ENCODE assay signal across 17 cellular contexts in genomic region chr12:64582111-64582510, GRCh38. TPM values are rescaled to one million over a fixed set of nuclear protein-coding genes. Genes with fewer than 3 reads are reported as not detected.
DNase-seq lines count a peak whose midpoint lies in the region; ATAC-seq, FAIRE-seq and TF ChIP-seq lines count a peak whose summit lies in the region.
"Had no signal": no experiment of that assay in that cellular context is flagged by ENCODE, and none has a peak within 500 bp of the region (broad histone marks: within the 10 kb centered on the region; RNA-seq: fewer than 3 reads in every experiment).

No MANE protein-coding gene starts in this region.

- no peak overlapping the region for H2AFZ ChIP-seq in osteoblast (ENCODE audit: low read length)

- no peak for TF ChIP-seq CTCF in osteoblast (IDR thresholded peaks at IDR 0.05; ENCODE audit: extremely low read depth, low read depth, low read length)
- TF ChIP-seq CTCF in kidney (IDR thresholded peaks at IDR 0.05; ENCODE audit: borderline replicate concordance, extremely low read depth, insufficient read depth), result no peak

- H3K9me3 Mint-ChIP-seq in stimulated activated naive CD8-positive, alpha-beta T cell treated with anti-CD3 and anti-CD28 coated beads, Interleukin-15, amount 100 ng/mL, for 72 hours, result no peaks in the 10 kb centered on the region
- H3K9me3 Mint-ChIP-seq in activated T-helper 17 cell treated with anti-CD3 and anti-CD28 coated beads, Interleukin-2, amount 50 U/mL, for 72 hours, result no peaks in the 10 kb centered on the region
- H3K9me3 Mint-ChIP-seq: HFFc6 had no signal

- no peaks in the 10 kb centered on the region for H3K36me3 Mint-ChIP-seq in activated T-helper 17 cell treated with anti-CD3 and anti-CD28 coated beads, Interleukin-2, amount 50 U/mL, for 72 hours (ENCODE audit: low read depth)

- peaks cover 18% of the 10 kb centered on the region for H3K4me1 Mint-ChIP-seq in stimulated activated naive CD8-positive, alpha-beta T cell treated with anti-CD3 and anti-CD28 coated beads, Interleukin-15, amount 100 ng/mL, for 72 hours
- peaks cover 12% of the 10 kb centered on the region for H3K4me1 Mint-ChIP-seq in activated T-helper 17 cell treated with anti-CD3 and anti-CD28 coated beads, Interleukin-2, amount 50 U/mL, for 72 hours

- intact Hi-C loops in kidney (cut with DNase I), result no loop called here

- ATAC-seq in stimulated activated naive CD8-positive, alpha-beta T cell treated with anti-CD3 and anti-CD28 coated beads, Interleukin-15, amount 100 ng/mL, for 72 hours, result no peak
- no peak for ATAC-seq in stimulated activated naive CD8-positive, alpha-beta T cell treated with anti-CD3 and anti-CD28 coated beads, Interleukin-15, Interleukin-2, amounts not matched to agents 100 U/mL and 50 U/mL, for 24 hours
- no peak for ATAC-seq in activated T-helper 17 cell treated with anti-CD3 and anti-CD28 coated beads, Interleukin-2, amount 50 U/mL, for 72 hours (replicated peaks)
- ATAC-seq in GM18498 (IDR thresholded peaks at IDR 0.05; ENCODE audit: unreplicated experiment), result no peak

- H3K27me3 ChIP-seq in osteoblast (ENCODE audit: insufficient read depth, low read length), result peaks cover 17% of the 10 kb centered on the region
- H3K27me3 ChIP-seq: Peyer's patch had no signal

- DNase-seq in stimulated activated naive CD8-positive, alpha-beta T cell treated with anti-CD3 and anti-CD28 coated beads, Interleukin-15, amount 100 ng/mL, for 72 hours, result no peak
- DNase-seq in stimulated activated naive CD8-positive, alpha-beta T cell treated with anti-CD3 and anti-CD28 coated beads, Interleukin-15, Interleukin-2, amounts not matched to agents 100 U/mL and 50 U/mL, for 24 hours, result no peak
- peak; percentile 45 for DNase-seq in osteoblast (ENCODE audit: insufficient read length, low spot score, missing footprints)
- no peak for DNase-seq in activated T-cell treated with anti-CD3 and anti-CD28 coated beads, Interleukin-2, amount 50 U/mL, for 48 hours
- DNase-seq in kidney, result no peak
- DNase-seq: C1 segment of cervical spinal cord, HFFc6, KG1, NCI-H1048, NCI-H146, NCI-H2227 treated with DMSO at 0.1 percent for 48 hours, NCI-H524, SHP77 treated with DMSO at 0.1 percent for 48 hours had no signal

- H3K4me2 ChIP-seq in osteoblast (ENCODE audit: insufficient read depth, low read length), result no peak overlapping the region

- H3K79me2 ChIP-seq in osteoblast (ENCODE audit: insufficient read depth, low read length), result no peaks in the 10 kb centered on the region

- H3K36me3 ChIP-seq in osteoblast (ENCODE audit: insufficient read depth, low read length), result no peaks in the 10 kb centered on the region
- H3K36me3 ChIP-seq in kidney (ENCODE audit: control insufficient read depth in 1 of 2, insufficient read depth in 2 of 2, low read length in 2 of 2), result no peaks in the 10 kb centered on the region
- H3K36me3 ChIP-seq: Peyer's patch had no signal

- H3K9me3 ChIP-seq in osteoblast (ENCODE audit: low read depth, low read length) (no peaks in the 10 kb centered on the region), kidney (ENCODE audit: control insufficient read depth in 1 of 2, low read length in 2 of 2) (no peaks in the 10 kb centered on the region)
- H3K9me3 ChIP-seq: Peyer's patch had no signal

- H3K4me3 Mint-ChIP-seq in stimulated activated naive CD8-positive, alpha-beta T cell treated with anti-CD3 and anti-CD28 coated beads, Interleukin-15, amount 100 ng/mL, for 72 hours, result peak overlapping the region in 1 of 2 donors; percentile 13
- H3K4me3 Mint-ChIP-seq in activated T-helper 17 cell treated with anti-CD3 and anti-CD28 coated beads, Interleukin-2, amount 50 U/mL, for 72 hours, result peak overlapping the region; percentile 77
- H3K4me3 Mint-ChIP-seq: HFFc6 had no signal

- no peaks in the 10 kb centered on the region for H3K4me1 ChIP-seq in osteoblast (ENCODE audit: insufficient read depth, low read length)
- H3K4me1 ChIP-seq in kidney (ENCODE audit: control insufficient read depth in 1 of 2, insufficient read depth in 1 of 2, low read depth in 1 of 2, low read length in 2 of 2), result peaks cover 6 to 7% of the 10 kb centered on the region in 2 donors

- H4K20me1 ChIP-seq in osteoblast (ENCODE audit: insufficient read depth, low read length), result no peaks in the 10 kb centered on the region

- no peak overlapping the region for H3K4me3 ChIP-seq in osteoblast (ENCODE audit: insufficient read depth, low read length)
- no peak overlapping the region for H3K4me3 ChIP-seq in kidney (ENCODE audit: low read length in 2 of 2)
- H3K4me3 ChIP-seq: Peyer's patch had no signal

- no peak for FAIRE-seq in kidney (lab: Jason Lieb, UNC)
- FAIRE-seq: H54 had no signal

- no peaks in the 10 kb centered on the region for H3K27me3 Mint-ChIP-seq in stimulated activated naive CD8-positive, alpha-beta T cell treated with anti-CD3 and anti-CD28 coated beads, Interleukin-15, amount 100 ng/mL, for 72 hours
- no peaks in the 10 kb centered on the region for H3K27me3 Mint-ChIP-seq in activated T-helper 17 cell treated with anti-CD3 and anti-CD28 coated beads, Interleukin-2, amount 50 U/mL, for 72 hours

- H3K27ac ChIP-seq in osteoblast (ENCODE audit: low read depth, low read length) (no peak overlapping the region), kidney (ENCODE audit: low read depth in 2 of 2, low read length in 2 of 2) (no peak overlapping the region)
- H3K27ac ChIP-seq: Peyer's patch had no signal

- H3K27ac Mint-ChIP-seq in stimulated activated naive CD8-positive, alpha-beta T cell treated with anti-CD3 and anti-CD28 coated beads, Interleukin-15, amount 100 ng/mL, for 72 hours, result peak overlapping the region; percentile 3 to 17
- peak overlapping the region; percentile 91 for H3K27ac Mint-ChIP-seq in activated T-helper 17 cell treated with anti-CD3 and anti-CD28 coated beads, Interleukin-2, amount 50 U/mL, for 72 hours
- H3K27ac Mint-ChIP-seq: HFFc6 had no signal

- H3K9ac ChIP-seq in kidney (ENCODE audit: low read length in 2 of 2), result no peak overlapping the region

RNA-seq across cellular contexts. Expression of gene RASSF3, which starts 28.2 kb away (rescaled TPM):
- total RNA-seq in activated T-helper 17 cell treated with anti-CD3 and anti-CD28 coated beads, Interleukin-2, amount 50 U/mL, for 72 hours, result 10 to 100 TPM; 31.0 to 43.9 TPM
- total RNA-seq in osteoblast (12.7 and 13.8 TPM in 2 replicates), kidney (35.6 TPM)
- 8.2 TPM for polyA plus RNA-seq in kidney (ENCODE audit: insufficient read depth, low read depth, low replicate concordance)
